ENCODE assay signal across 8 cellular contexts in genomic region chr2:100013892-100014677, GRCh38.
A peak's percentile ranks its signal among the peaks of the same experiment; 100 is the strongest.
DNase-seq lines count a peak whose midpoint lies in the region; ATAC-seq and TF ChIP-seq lines count a peak whose summit lies in the region.

No MANE protein-coding gene starts in this region.

- in situ Hi-C loops in G401 (cut with HindIII; ENCODE audit: low sequenced_read_pairs) = no loop called here

- H4K20me1 ChIP-seq in osteoblast (ENCODE audit: insufficient read depth, low read length) = no peaks in the 10 kb centered on the region

- peak; percentile 86 for DNase-seq in G401 (ENCODE audit: low spot score)
- peak; percentile 13 for DNase-seq in SK-N-DZ (ENCODE audit: low spot score)
- peak; percentile 99 for DNase-seq in fibroblast of the conjunctiva (ENCODE audit: low read depth)
- peak; percentile 94 for DNase-seq in osteoblast (ENCODE audit: insufficient read length, low spot score, missing footprints)
- no peak for DNase-seq in spleen
- no peak for DNase-seq in esophagus squamous epithelium (lab: John Stamatoyannopoulos, UW)
- no peak for DNase-seq in NCI-H526 (lab: John Stamatoyannopoulos, UW)

- WGBS in spleen, 5 donors = 76 to 86% (median 78%) methylated on average over 5 of the region's 5 CpGs
- WGBS in esophagus squamous epithelium, 2 donors = 48 to 65% methylated on average over 5 of the region's 5 CpGs

- no peak for TF ChIP-seq POLR2A in spleen (IDR thresholded peaks at IDR 0.05)
- no peak for TF ChIP-seq POLR2A in esophagus squamous epithelium (IDR thresholded peaks at IDR 0.05)

- TF ChIP-seq CTCF in osteoblast (IDR thresholded peaks at IDR 0.05; ENCODE audit: extremely low read depth, low read depth, low read length) (peak; percentile 23), spleen (IDR thresholded peaks at IDR 0.05 in 8 of 11, conservative IDR thresholded peaks at IDR 0.05 in 3 of 11) (no peak), esophagus squamous epithelium (IDR thresholded peaks at IDR 0.05) (no peak)

- no peaks in the 10 kb centered on the region for H3K79me2 ChIP-seq in osteoblast (ENCODE audit: insufficient read depth, low read length)

- intact Hi-C loops in spleen (cut with DNase I; ENCODE audit: low total_unique reads) = no loop called here
- intact Hi-C loops in esophagus squamous epithelium (cut with DNase I) = no loop called here

- H3K27me3 ChIP-seq in osteoblast (ENCODE audit: insufficient read depth, low read length) (no peaks in the 10 kb centered on the region), spleen (replicated peaks in 1 of 7) (no peaks in the 10 kb centered on the region), esophagus squamous epithelium (no peaks in the 10 kb centered on the region)

- ATAC-seq in GM18909 (IDR thresholded peaks at IDR 0.05; ENCODE audit: poor library complexity, unreplicated experiment) = no peak

- peak overlapping the region; percentile 39 for H2AFZ ChIP-seq in osteoblast (ENCODE audit: low read length)

- H3K4me3 ChIP-seq in osteoblast (ENCODE audit: insufficient read depth, low read length) (no peak overlapping the region), spleen (no peak overlapping the region), esophagus squamous epithelium (no peak overlapping the region)

- H3K4me1 ChIP-seq in osteoblast (ENCODE audit: insufficient read depth, low read length) = peaks cover 71% of the 10 kb centered on the region
- peaks cover 0 to 21% (median 8%) of the 10 kb centered on the region in 6 donors for H3K4me1 ChIP-seq in spleen
- H3K4me1 ChIP-seq in esophagus squamous epithelium = peaks cover 0 to 7% (median 0%) of the 10 kb centered on the region in 3 donors

- H3K36me3 ChIP-seq in osteoblast (ENCODE audit: insufficient read depth, low read length) = no peaks in the 10 kb centered on the region
- H3K36me3 ChIP-seq in spleen = peaks cover 0 to 23% (median 0%) of the 10 kb centered on the region in 6 donors
- H3K36me3 ChIP-seq in esophagus squamous epithelium = no peaks in the 10 kb centered on the region

- H3K27ac ChIP-seq in osteoblast (ENCODE audit: low read depth, low read length) (peak overlapping the region; percentile 97), spleen (no peak overlapping the region), esophagus squamous epithelium (no peak overlapping the region)

- H3K4me2 ChIP-seq in osteoblast (ENCODE audit: insufficient read depth, low read length) = no peak overlapping the region

- H3K9me3 ChIP-seq in osteoblast (ENCODE audit: low read depth, low read length) (no peaks in the 10 kb centered on the region), spleen (no peaks in the 10 kb centered on the region), esophagus squamous epithelium (no peaks in the 10 kb centered on the region)

Comparison
In these comparisons a context has a peak if more than half of its experiments do, and no peak if none do; other contexts are left out.
1. DNase-seq: peak in G401 (single experiment), SK-N-DZ (single experiment), fibroblast of the conjunctiva (single experiment) and osteoblast (single experiment); none in spleen (single experiment), esophagus squamous epithelium (single experiment) and NCI-H526 (0 of 2).